In genomic region chr6:92748131-92748530, GRCh38 we compare ENCODE assay signal across 29 cellular contexts.
"Had no signal": no experiment of that assay in that cellular context is flagged by ENCODE, and none has a peak within 500 bp of the region (broad histone marks: within the 10 kb centered on the region; RNA-seq: fewer than 3 reads in every experiment).

No MANE protein-coding gene starts in this region.

- H3K4me3 ChIP-seq: colonic mucosa, gastrocnemius medialis had no signal

- H3K9me3 ChIP-seq: colonic mucosa, gastrocnemius medialis had no signal

- H3K27ac Mint-ChIP-seq: activated CD4-positive, alpha-beta memory T cell treated with anti-CD3 and anti-CD28 coated beads, Interleukin-2, amount 10 ng/mL, durations not matched to agents 7 days and 5 days; activated CD4-positive, alpha-beta T cell treated with anti-CD3 and anti-CD28 coated beads, Interleukin-2, amount 10 ng/mL, durations not matched to agents 7 days and 5 days; activated naive CD8-positive, alpha-beta T cell; activated T-cell treated with anti-CD3 and anti-CD28 coated beads, Interleukin-2, amount 50 U/mL, for 24 hours; activated T-cell treated with anti-CD3 and anti-CD28 coated beads, Interleukin-2, amount 50 U/mL, for 72 hours; activated T-helper 17 cell treated with anti-CD3 and anti-CD28 coated beads, Interleukin-2, amount 50 U/mL, for 72 hours; WTC11 had no signal

- FAIRE-seq: endometrium, endothelial cell of umbilical vein had no signal

- H3K27me3 Mint-ChIP-seq: activated CD4-positive, alpha-beta memory T cell treated with anti-CD3 and anti-CD28 coated beads, Interleukin-2, amount 10 ng/mL, durations not matched to agents 7 days and 5 days; activated CD4-positive, alpha-beta T cell treated with anti-CD3 and anti-CD28 coated beads, Interleukin-2, amount 10 ng/mL, durations not matched to agents 7 days and 5 days; activated naive CD8-positive, alpha-beta T cell; activated T-cell treated with anti-CD3 and anti-CD28 coated beads, Interleukin-2, amount 50 U/mL, for 24 hours; activated T-helper 17 cell treated with anti-CD3 and anti-CD28 coated beads, Interleukin-2, amount 50 U/mL, for 72 hours had no signal

- H3K27me3 ChIP-seq: brain microvascular endothelial cell, colonic mucosa, gastrocnemius medialis had no signal

- H3K36me3 ChIP-seq: brain microvascular endothelial cell, colonic mucosa, gastrocnemius medialis had no signal

- H3K4me1 ChIP-seq: colonic mucosa, gastrocnemius medialis had no signal

- DNase-seq: activated CD4-positive, alpha-beta memory T cell treated with anti-CD3 and anti-CD28 coated beads, Interleukin-2, amount 10 ng/mL, durations not matched to agents 7 days and 5 days; activated CD4-positive, alpha-beta T cell treated with anti-CD3 and anti-CD28 coated beads for 1 hour; activated CD4-positive, alpha-beta T cell treated with anti-CD3 and anti-CD28 coated beads for 4 hours; activated CD4-positive, alpha-beta T cell treated with anti-CD3 and anti-CD28 coated beads, Interleukin-2, amount 10 ng/mL, durations not matched to agents 7 days and 5 days; activated CD4-positive, alpha-beta T cell treated with anti-CD3 and anti-CD28 coated beads, Interleukin-2, amount 50 U/mL, for 4 hours; activated CD8-positive, alpha-beta memory T cell treated with anti-CD3 and anti-CD28 coated beads, Interleukin-2, amount 50 U/mL, for 48 hours; activated effector memory CD4-positive, alpha-beta T cell treated with Interleukin-2 at 50 U/mL for 16 hours; activated gamma-delta T cell treated with Interleukin-2 at 50 U/mL for 16 hours; activated naive CD4-positive, alpha-beta T cell treated with anti-CD3 and anti-CD28 coated beads, Interleukin-2, amount 50 U/mL, for 16 hours; activated naive CD4-positive, alpha-beta T cell treated with Interleukin-2 at 50 U/mL for 16 hours; activated T-cell treated with anti-CD3 and anti-CD28 coated beads for 4 hours; activated T-cell treated with anti-CD3 and anti-CD28 coated beads, Interleukin-2, amount 50 U/mL, for 24 hours; activated T-cell treated with anti-CD3 and anti-CD28 coated beads, Interleukin-2, amount 50 U/mL, for 72 hours; amygdala; aorta; brain microvascular endothelial cell; caudate nucleus; colonic mucosa; effector CD8-positive, alpha-beta T cell; foreskin fibroblast; gastrocnemius medialis; glutamatergic neuron; T-helper 2 cell had no signal

- H3K36me3 Mint-ChIP-seq: activated naive CD8-positive, alpha-beta T cell had no signal

- H3K4me1 Mint-ChIP-seq: activated CD4-positive, alpha-beta memory T cell treated with anti-CD3 and anti-CD28 coated beads, Interleukin-2, amount 10 ng/mL, durations not matched to agents 7 days and 5 days; activated CD4-positive, alpha-beta T cell treated with anti-CD3 and anti-CD28 coated beads, Interleukin-2, amount 10 ng/mL, durations not matched to agents 7 days and 5 days; activated T-helper 17 cell treated with anti-CD3 and anti-CD28 coated beads, Interleukin-2, amount 50 U/mL, for 72 hours; WTC11 had no signal

- H3K27ac ChIP-seq: brain microvascular endothelial cell, colonic mucosa, gastrocnemius medialis, VCaP had no signal

- H3K4me3 Mint-ChIP-seq: activated CD4-positive, alpha-beta memory T cell treated with anti-CD3 and anti-CD28 coated beads, Interleukin-2, amount 10 ng/mL, durations not matched to agents 7 days and 5 days; activated CD4-positive, alpha-beta T cell treated with anti-CD3 and anti-CD28 coated beads, Interleukin-2, amount 10 ng/mL, durations not matched to agents 7 days and 5 days; activated naive CD8-positive, alpha-beta T cell; activated T-cell treated with anti-CD3 and anti-CD28 coated beads, Interleukin-2, amount 50 U/mL, for 24 hours; activated T-cell treated with anti-CD3 and anti-CD28 coated beads, Interleukin-2, amount 50 U/mL, for 72 hours; activated T-helper 17 cell treated with anti-CD3 and anti-CD28 coated beads, Interleukin-2, amount 50 U/mL, for 72 hours; WTC11 had no signal
